In genomic region chr7:115662120-115662519, GRCh38 we compare ENCODE assay signal across 1 cellular context.
TF ChIP-seq lines count a peak whose summit lies in the region.

No MANE protein-coding gene starts in this region.

TF ChIP-seq in IMR-90, 13 proteins besides CTCF, POLR2A, EP300 and RAD21:
- TF ChIP-seq RFX5 (IDR thresholded peaks at IDR 0.05; ENCODE audit: low read depth, low read length) (no peak), CHD1 (IDR thresholded peaks at IDR 0.05; ENCODE audit: low read depth, low read length) (no peak), USF2 (IDR thresholded peaks at IDR 0.05; ENCODE audit: low read depth, low read length) (no peak), RCOR1 (IDR thresholded peaks at IDR 0.05; ENCODE audit: insufficient replicate concordance, low read length) (no peak), NFE2L2 (IDR thresholded peaks at IDR 0.05; ENCODE audit: low read depth, low read length) (no peak), BHLHE40 (IDR thresholded peaks at IDR 0.05; ENCODE audit: low read depth, low read length) (no peak), MAFK (IDR thresholded peaks at IDR 0.05; ENCODE audit: low read depth, low read length) (no peak), MXI1 (IDR thresholded peaks at IDR 0.05; ENCODE audit: borderline replicate concordance, low read depth, low read length) (no peak), ELK1 (IDR thresholded peaks at IDR 0.05; ENCODE audit: borderline replicate concordance, low read depth, low read length) (no peak), MAZ (IDR thresholded peaks at IDR 0.05; ENCODE audit: borderline replicate concordance, low read depth, low read length) (no peak), SMC3 (IDR thresholded peaks at IDR 0.05; ENCODE audit: low read depth, low read length) (no peak), CEBPB (IDR thresholded peaks at IDR 0.05; ENCODE audit: low read depth, low read length) (no peak), FOS (IDR thresholded peaks at IDR 0.05; ENCODE audit: low read depth, low read length) (no peak)
